ENCODE assay signal across 23 cellular contexts in genomic region chr2:117834992-117835391, GRCh38. TPM values are rescaled to one million over a fixed set of nuclear protein-coding genes. Genes with fewer than 3 reads are reported as not detected.
DNase-seq lines count a peak whose midpoint lies in the region; ATAC-seq and TF ChIP-seq lines count a peak whose summit lies in the region.
"Had no signal": no experiment of that assay in that cellular context is flagged by ENCODE, and none has a peak within 500 bp of the region (broad histone marks: within the 10 kb centered on the region; RNA-seq: fewer than 3 reads in every experiment).

No MANE protein-coding gene starts in this region.

- H3K27ac Mint-ChIP-seq in activated naive CD4-positive, alpha-beta T cell treated with anti-CD3 and anti-CD28 coated beads, Interleukin-2, amount 50 U/mL, for 24 hours: no peak overlapping the region
- H3K27ac Mint-ChIP-seq in activated naive CD4-positive, alpha-beta T cell treated with anti-CD3 and anti-CD28 coated beads, Interleukin-2, amount 10 ng/mL, durations not matched to agents 7 days and 5 days: no peak overlapping the region
- H3K27ac Mint-ChIP-seq in T-helper 17 cell: peak overlapping the region; percentile 82
- H3K27ac Mint-ChIP-seq in glutamatergic neuron (ENCODE audit: unreplicated experiment): peak overlapping the region; percentile 48
- H3K27ac Mint-ChIP-seq in progenitor cell of endocrine pancreas: peak overlapping the region; percentile 43
- H3K27ac Mint-ChIP-seq: H9, HFFc6 had no signal

- ATAC-seq in T-helper 17 cell (no peak), HG02623 (IDR thresholded peaks at IDR 0.05; ENCODE audit: unreplicated experiment) (no peak)
- ATAC-seq: PC-3 had no signal

- H3K4me3 Mint-ChIP-seq in activated naive CD4-positive, alpha-beta T cell treated with anti-CD3 and anti-CD28 coated beads, Interleukin-2, amount 50 U/mL, for 24 hours: peak overlapping the region; percentile 90
- no peak overlapping the region for H3K4me3 Mint-ChIP-seq in activated naive CD4-positive, alpha-beta T cell treated with anti-CD3 and anti-CD28 coated beads, Interleukin-2, amount 10 ng/mL, durations not matched to agents 7 days and 5 days
- H3K4me3 Mint-ChIP-seq in T-helper 17 cell: no peak overlapping the region
- no peak overlapping the region for H3K4me3 Mint-ChIP-seq in glutamatergic neuron (ENCODE audit: unreplicated experiment)
- no peak overlapping the region for H3K4me3 Mint-ChIP-seq in progenitor cell of endocrine pancreas (ENCODE audit: low read depth)
- H3K4me3 Mint-ChIP-seq: H9 had no signal

- no peak overlapping the region for H3K4me3 ChIP-seq in BE2C (ENCODE audit: low read depth, low read length)
- H3K4me3 ChIP-seq: BLaER1, GM23248 had no signal

- no peaks in the 10 kb centered on the region for H3K9me3 Mint-ChIP-seq in activated naive CD4-positive, alpha-beta T cell treated with anti-CD3 and anti-CD28 coated beads, Interleukin-2, amount 50 U/mL, for 24 hours
- no peaks in the 10 kb centered on the region for H3K9me3 Mint-ChIP-seq in activated naive CD4-positive, alpha-beta T cell treated with anti-CD3 and anti-CD28 coated beads, Interleukin-2, amount 10 ng/mL, durations not matched to agents 7 days and 5 days
- peaks cover 2% of the 10 kb centered on the region for H3K9me3 Mint-ChIP-seq in glutamatergic neuron (ENCODE audit: unreplicated experiment)
- H3K9me3 Mint-ChIP-seq in progenitor cell of endocrine pancreas (ENCODE audit: low read depth): no peaks in the 10 kb centered on the region
- H3K9me3 Mint-ChIP-seq: CD4-positive, CD25-positive, alpha-beta regulatory T cell; H9; HFFc6 had no signal

- H3K4me1 ChIP-seq in BE2C: no peaks in the 10 kb centered on the region
- H3K4me1 ChIP-seq: BLaER1 had no signal

- H3K36me3 Mint-ChIP-seq in activated naive CD4-positive, alpha-beta T cell treated with anti-CD3 and anti-CD28 coated beads, Interleukin-2, amount 50 U/mL, for 24 hours: peaks cover 14% of the 10 kb centered on the region
- peaks cover 23% of the 10 kb centered on the region for H3K36me3 Mint-ChIP-seq in activated naive CD4-positive, alpha-beta T cell treated with anti-CD3 and anti-CD28 coated beads, Interleukin-2, amount 10 ng/mL, durations not matched to agents 7 days and 5 days
- peaks cover 3% of the 10 kb centered on the region for H3K36me3 Mint-ChIP-seq in T-helper 17 cell (ENCODE audit: low read depth)
- no peaks in the 10 kb centered on the region for H3K36me3 Mint-ChIP-seq in glutamatergic neuron (ENCODE audit: unreplicated experiment)
- H3K36me3 Mint-ChIP-seq in progenitor cell of endocrine pancreas (ENCODE audit: insufficient read depth): peaks cover 9% of the 10 kb centered on the region

- no peaks in the 10 kb centered on the region for H3K27me3 ChIP-seq in BE2C

- no peak for DNase-seq in activated naive CD4-positive, alpha-beta T cell treated with anti-CD3 and anti-CD28 coated beads, Interleukin-2, amount 10 ng/mL, durations not matched to agents 7 days and 5 days
- DNase-seq in T-helper 17 cell (no peak), glutamatergic neuron (no peak), progenitor cell of endocrine pancreas (ENCODE audit: low spot score, unreplicated experiment) (no peak), BE2C (no peak)
- DNase-seq: CD4-positive, CD25-positive, alpha-beta regulatory T cell; COR-L47; DMS53; GM23248; H9; HFFc6; Karpas-422; NCI-H1105; NCI-H1436 treated with DMSO at 0.1 percent for 48 hours; NCI-H187 treated with DMSO at 0.1 percent for 48 hours; NCI-H2107; NCI-H446; NCI-H524 treated with DMSO at 0.1 percent for 48 hours; NCI-H774; PC-3 had no signal

- H3K36me3 ChIP-seq in BE2C: peaks cover 3% of the 10 kb centered on the region; the same call in 1 of the 2 replicates

- TF ChIP-seq CTCF in glutamatergic neuron (IDR thresholded peaks at IDR 0.05; ENCODE audit: partially characterized antibody, unreplicated experiment): no peak
- no peak for TF ChIP-seq CTCF in progenitor cell of endocrine pancreas (IDR thresholded peaks at IDR 0.05; ENCODE audit: unreplicated experiment)
- no peak for TF ChIP-seq CTCF in BE2C (IDR thresholded peaks at IDR 0.05; ENCODE audit: low read depth, low read length)

- H3K9me3 ChIP-seq in T-helper 17 cell (ENCODE audit: control insufficient read depth, low read length, poor library complexity, severe bottlenecking) (no peaks in the 10 kb centered on the region), BE2C (no peaks in the 10 kb centered on the region)
- H3K9me3 ChIP-seq: BLaER1 had no signal

- CTCF ChIA-PET in activated naive CD4-positive, alpha-beta T cell treated with anti-CD3 and anti-CD28 coated beads, Interleukin-2, amount 10 ng/mL, durations not matched to agents 7 days and 5 days (lab: Charles Lee): interaction anchor here (1.0 to 2.4 kb wide), 3 partner anchors 16 to 168 kb away, joined by 3 to 10 read pairs (median 9); partner anchors contain the start of gene DDX18

- H3K4me1 Mint-ChIP-seq in activated naive CD4-positive, alpha-beta T cell treated with anti-CD3 and anti-CD28 coated beads, Interleukin-2, amount 50 U/mL, for 24 hours: peaks cover 15% of the 10 kb centered on the region
- peaks cover 6% of the 10 kb centered on the region for H3K4me1 Mint-ChIP-seq in activated naive CD4-positive, alpha-beta T cell treated with anti-CD3 and anti-CD28 coated beads, Interleukin-2, amount 10 ng/mL, durations not matched to agents 7 days and 5 days
- H3K4me1 Mint-ChIP-seq in T-helper 17 cell: peaks cover 9% of the 10 kb centered on the region
- peaks cover 2% of the 10 kb centered on the region for H3K4me1 Mint-ChIP-seq in glutamatergic neuron (ENCODE audit: low read depth, unreplicated experiment)
- H3K4me1 Mint-ChIP-seq in progenitor cell of endocrine pancreas (ENCODE audit: low read depth): peaks cover 1% of the 10 kb centered on the region

- H3K27me3 Mint-ChIP-seq in activated naive CD4-positive, alpha-beta T cell treated with anti-CD3 and anti-CD28 coated beads, Interleukin-2, amount 50 U/mL, for 24 hours: no peaks in the 10 kb centered on the region
- H3K27me3 Mint-ChIP-seq in activated naive CD4-positive, alpha-beta T cell treated with anti-CD3 and anti-CD28 coated beads, Interleukin-2, amount 10 ng/mL, durations not matched to agents 7 days and 5 days: peaks cover 4% of the 10 kb centered on the region
- H3K27me3 Mint-ChIP-seq in T-helper 17 cell (no peaks in the 10 kb centered on the region), glutamatergic neuron (ENCODE audit: unreplicated experiment) (peaks cover 4% of the 10 kb centered on the region), progenitor cell of endocrine pancreas (peaks cover 19% of the 10 kb centered on the region)
- H3K27me3 Mint-ChIP-seq: CD4-positive, CD25-positive, alpha-beta regulatory T cell had no signal

RNA-seq across cellular contexts. Expression of gene DDX18, which starts 20.5 kb away (rescaled TPM):
- 100 to 1,000 TPM; 115 to 146 TPM for total RNA-seq in T-helper 17 cell
- 75.7 TPM for total RNA-seq in glutamatergic neuron (ENCODE audit: unreplicated experiment)
- 65.5 and 70.1 TPM in 2 replicates for total RNA-seq in progenitor cell of endocrine pancreas
- polyA plus RNA-seq in BE2C (2012; ENCODE audit: insufficient read depth, insufficient read length, low read depth): 68.0 TPM

Comparison
In these comparisons a context has a peak if more than half of its experiments do, and no peak if none do; other contexts are left out.
1. H3K27ac Mint-ChIP-seq: peak in T-helper 17 cell (single experiment), glutamatergic neuron (single experiment) and progenitor cell of endocrine pancreas (single experiment); none in activated naive CD4-positive, alpha-beta T cell treated with anti-CD3 and anti-CD28 coated beads, Interleukin-2, amount 50 U/mL, for 24 hours (single experiment) and activated naive CD4-positive, alpha-beta T cell treated with anti-CD3 and anti-CD28 coated beads, Interleukin-2, amount 10 ng/mL, durations not matched to agents 7 days and 5 days (single experiment).